1 cellular context compared by ENCODE assay signal in genomic region chr7:107994366-107994765, GRCh38.
TF ChIP-seq lines count a peak whose summit lies in the region.

No MANE protein-coding gene starts in this region.

TF ChIP-seq in HCT116, 20 proteins besides CTCF, POLR2A, EP300 and RAD21 (continued from another document):
- TF ChIP-seq ZBTB33 (IDR thresholded peaks at IDR 0.05; ENCODE audit: extremely low read depth, insufficient replicate concordance, low read length) = no peak
- TF ChIP-seq SP1 (IDR thresholded peaks at IDR 0.05; ENCODE audit: low read depth) = no peak
- no peak for TF ChIP-seq YY1 (IDR thresholded peaks at IDR 0.05; ENCODE audit: extremely low read depth, insufficient replicate concordance, low read depth, low read length)
- no peak for TF ChIP-seq JUND (IDR thresholded peaks at IDR 0.05)
- no peak for TF ChIP-seq ELF1 (IDR thresholded peaks at IDR 0.05; ENCODE audit: borderline replicate concordance, low read depth)
- TF ChIP-seq POLR2AphosphoS5 (IDR thresholded peaks at IDR 0.05; ENCODE audit: low read depth, low read length) = no peak
- no peak for TF ChIP-seq MAX (IDR thresholded peaks at IDR 0.05)
- TF ChIP-seq CBX3 (IDR thresholded peaks at IDR 0.05; ENCODE audit: low read depth) = no peak
- TF ChIP-seq ZNF274 (IDR thresholded peaks at IDR 0.05; ENCODE audit: low read depth, low read length) = no peak
